ENCODE assay signal across 6 cellular contexts in the genomic region with DNA sequence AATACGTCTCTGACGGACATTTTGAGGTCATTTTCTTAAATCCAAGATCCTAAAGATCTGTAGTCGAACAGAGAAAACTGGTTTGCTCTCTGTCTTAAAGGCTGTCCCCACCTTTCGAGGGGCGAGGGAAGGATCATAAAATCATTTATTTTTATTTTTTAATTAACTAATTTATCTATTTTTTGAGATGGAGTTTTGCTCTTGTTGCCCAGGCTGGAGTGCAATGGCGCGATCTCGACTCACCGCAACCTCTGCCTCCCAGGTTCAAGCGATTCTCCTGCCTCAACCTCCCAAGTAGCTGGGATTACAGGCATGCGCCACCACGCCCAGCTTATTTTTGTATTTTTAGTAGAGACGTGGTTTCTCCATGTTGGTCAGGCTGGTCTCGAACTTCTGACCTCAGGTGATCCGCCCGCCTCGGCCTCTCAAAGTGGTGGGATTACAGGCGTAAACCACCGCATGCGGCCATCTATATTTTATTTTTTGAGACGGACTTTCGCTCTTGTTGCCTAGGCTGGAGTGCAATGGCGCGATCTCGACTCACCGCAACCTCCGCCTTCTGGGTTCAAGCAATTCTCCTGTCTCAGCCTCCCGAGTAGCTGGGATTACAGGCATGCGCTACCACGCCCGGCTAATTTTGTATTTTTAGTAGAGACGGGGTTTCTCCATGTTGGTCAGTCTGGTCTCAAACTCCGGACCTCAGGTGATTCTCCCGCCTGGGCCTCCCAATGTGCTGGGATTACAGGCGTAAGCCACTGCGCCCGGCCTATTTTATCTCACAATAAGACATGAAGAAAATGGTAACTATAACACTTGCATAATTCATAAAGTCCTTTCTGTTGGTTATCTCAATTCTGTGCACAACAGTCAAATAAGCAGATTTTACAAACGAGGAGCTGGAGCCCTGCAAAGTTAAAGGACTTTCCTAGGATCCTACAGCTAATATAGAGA. TPM values are rescaled to one million over a fixed set of nuclear protein-coding genes. Genes with fewer than 3 reads are reported as not detected.
DNase-seq lines count a peak whose midpoint lies in the region; ATAC-seq, FAIRE-seq and TF ChIP-seq lines count a peak whose summit lies in the region.
"Not testable (repeated sequence)": the region's sequence is repeated elsewhere in the genome, so short reads cannot be mapped to it uniquely, and the experiment has no call there.

No MANE protein-coding gene starts in this region.

- H3K4me3 ChIP-seq in Peyer's patch (peak overlapping the region; percentile 26 to 63 (median 54)), astrocyte (ENCODE audit: insufficient read depth, low read depth, low read length) (peak overlapping the region; percentile 47), fibroblast of villous mesenchyme (ENCODE audit: low read depth, low read length) (peak overlapping the region; percentile 60), subcutaneous abdominal adipose tissue (ENCODE audit: low read depth in 1 of 5, low read length in 5 of 5) (peak overlapping the region; percentile 59 to 86 (median 85))

- peaks cover 23% of the 10 kb centered on the region for H3K36me3 Mint-ChIP-seq in astrocyte (ENCODE audit: low read depth, unreplicated experiment)
- peaks cover 13 to 19% of the 10 kb centered on the region in 2 donors for H3K36me3 Mint-ChIP-seq in naive B cell

- H4K20me1 ChIP-seq in astrocyte (ENCODE audit: insufficient read depth, low read length), result peaks cover 17% of the 10 kb centered on the region

- peak overlapping the region; percentile 89 for H3K4me2 ChIP-seq in astrocyte (ENCODE audit: low read length)

- not testable (repeated sequence) for ATAC-seq in naive B cell (ENCODE audit: low read depth in 2 of 2)

- FAIRE-seq in astrocyte (lab: Jason Lieb, UNC), result not testable (repeated sequence)

- peak overlapping the region; percentile 100 for H3K27ac Mint-ChIP-seq in astrocyte (ENCODE audit: unreplicated experiment)
- H3K27ac Mint-ChIP-seq in naive B cell, result peak overlapping the region; percentile 96 to 99 (median 98)

- H2AFZ ChIP-seq in astrocyte (ENCODE audit: low read depth, low read length), result not testable (repeated sequence)

- peak overlapping the region; percentile 100 for H3K4me3 Mint-ChIP-seq in astrocyte (ENCODE audit: unreplicated experiment)
- peak overlapping the region; percentile 89 to 99 (median 95) for H3K4me3 Mint-ChIP-seq in naive B cell

- not testable (repeated sequence) for H3K9me3 Mint-ChIP-seq in astrocyte (ENCODE audit: unreplicated experiment); naive B cell

- H3K4me1 Mint-ChIP-seq in astrocyte (ENCODE audit: low read depth, unreplicated experiment), result peaks cover 23% of the 10 kb centered on the region
- peaks cover 42 to 58% (median 44%) of the 10 kb centered on the region in 3 donors for H3K4me1 Mint-ChIP-seq in naive B cell

- not testable (repeated sequence) for H3K27me3 Mint-ChIP-seq in astrocyte (ENCODE audit: low read depth, unreplicated experiment); naive B cell

- H3K9me3 ChIP-seq in Peyer's patch; astrocyte (ENCODE audit: insufficient read depth, low read depth, low read length); subcutaneous abdominal adipose tissue (ENCODE audit: control insufficient read depth in 5 of 5, low read length in 5 of 5): not testable (repeated sequence)

- H3K9ac ChIP-seq in astrocyte (ENCODE audit: low read length) (peak overlapping the region; percentile 74), subcutaneous abdominal adipose tissue (ENCODE audit: low read length in 5 of 5) (peak overlapping the region in 1 of 5 donors; percentile 62)

- not testable (repeated sequence) for H3K27me3 ChIP-seq in Peyer's patch; astrocyte (ENCODE audit: insufficient read depth, low read length); subcutaneous abdominal adipose tissue (ENCODE audit: control insufficient read depth in 5 of 5, insufficient read depth in 4 of 5, low read length in 5 of 5)

- H3K27ac ChIP-seq in Peyer's patch, result peak overlapping the region; percentile 74 to 94 (median 90)
- peak overlapping the region; percentile 90 for H3K27ac ChIP-seq in astrocyte (ENCODE audit: low read depth, low read length)
- peak overlapping the region; percentile 96 for H3K27ac ChIP-seq in subcutaneous abdominal adipose tissue (ENCODE audit: low read depth, low read length)

- DNase-seq in DMS114 treated with DMSO at 0.1 percent for 48 hours (lab: John Stamatoyannopoulos, UW; ENCODE audit: unreplicated experiment), result peak; percentile 34
- peak in 1 of 3 donors; percentile 50 for DNase-seq in Peyer's patch
- DNase-seq in astrocyte (ENCODE audit: low read depth); fibroblast of villous mesenchyme (ENCODE audit: low read depth); naive B cell: not testable (repeated sequence)

- H3K36me3 ChIP-seq in Peyer's patch, result peaks cover 0 to 18% (median 0%) of the 10 kb centered on the region in 3 donors
- H3K36me3 ChIP-seq in astrocyte (ENCODE audit: insufficient read depth, low read length), result peaks cover 12% of the 10 kb centered on the region
- peaks cover 14 to 24% (median 22%) of the 10 kb centered on the region in 5 donors for H3K36me3 ChIP-seq in subcutaneous abdominal adipose tissue (ENCODE audit: control insufficient read depth in 5 of 5, insufficient read depth in 5 of 5, low read length in 5 of 5)

- H3K79me2 ChIP-seq in astrocyte (ENCODE audit: insufficient read depth, low read length), result peaks cover 61% of the 10 kb centered on the region

- TF ChIP-seq POLR2A in Peyer's patch (IDR thresholded peaks at IDR 0.05), result peak in 1 of 2 donors; percentile 4

- not testable (repeated sequence) for TF ChIP-seq CTCF in Peyer's patch (IDR thresholded peaks at IDR 0.05); astrocyte (IDR thresholded peaks at IDR 0.05; ENCODE audit: insufficient read depth, low read depth, low read length); fibroblast of villous mesenchyme (IDR thresholded peaks at IDR 0.05; ENCODE audit: insufficient read depth, low read depth, low read length)

- H3K4me1 ChIP-seq in Peyer's patch (peaks cover 0 to 35% (median 7%) of the 10 kb centered on the region in 4 donors), astrocyte (ENCODE audit: insufficient read depth, low read length) (peaks cover 23% of the 10 kb centered on the region), subcutaneous abdominal adipose tissue (ENCODE audit: control insufficient read depth in 5 of 5, insufficient read depth in 5 of 5, low read length in 5 of 5) (peaks cover 5 to 43% (median 38%) of the 10 kb centered on the region in 5 donors)

RNA-seq across cellular contexts. Expression of gene MDC1, which starts 1.0 kb away (rescaled TPM):
- total RNA-seq in Peyer's patch (10 to 100 TPM in 3 of 4 donors, 1 to 10 TPM in 1; 7.5 to 51.2 (median 19.4) TPM), astrocyte (25.2 and 25.4 TPM in 2 replicates), fibroblast of villous mesenchyme (3.2 and 4.7 TPM in 2 replicates)
- 1 to 10 TPM; 2.0 to 8.3 (median 3.5) TPM for polyA plus RNA-seq in naive B cell (ENCODE audit: low read depth in 6 of 6)

RNA-seq across cellular contexts. Expression of gene TUBB, which starts 2.0 kb away (rescaled TPM):
- total RNA-seq in Peyer's patch (100 to 1,000 TPM in 1 of 4 donors, 10 to 100 TPM in 3; 69.9 to 188 (median 95.6) TPM), astrocyte (815 and 887 TPM in 2 replicates), fibroblast of villous mesenchyme (590 and 713 TPM in 2 replicates)
- 100 to 1,000 TPM in 1 of 6 donors, 10 to 100 TPM in 5; 37.9 to 104 (median 73.3) TPM for polyA plus RNA-seq in naive B cell (ENCODE audit: low read depth in 6 of 6)

RNA-seq across cellular contexts. Expression of gene FLOT1, which starts 24.4 kb away (rescaled TPM):
- total RNA-seq in Peyer's patch, result 100 to 1,000 TPM in 2 of 4 donors, 10 to 100 TPM in 2; 74.1 to 151 (median 100) TPM
- total RNA-seq in astrocyte, result 77.6 and 85.2 TPM in 2 replicates
- 107 and 119 TPM in 2 replicates for total RNA-seq in fibroblast of villous mesenchyme
- polyA plus RNA-seq in naive B cell (ENCODE audit: low read depth in 6 of 6), result 10 to 100 TPM; 43.5 to 65.2 (median 52.4) TPM

RNA-seq across cellular contexts. Expression of gene IER3, which starts 26.2 kb away (rescaled TPM):
- total RNA-seq in Peyer's patch, result 10 to 100 TPM in 3 of 4 donors, 1 to 10 TPM in 1; 6.7 to 16.4 (median 13.2) TPM
- 216 and 221 TPM in 2 replicates for total RNA-seq in astrocyte
- 132 and 187 TPM in 2 replicates for total RNA-seq in fibroblast of villous mesenchyme
- polyA plus RNA-seq in naive B cell (ENCODE audit: low read depth in 6 of 6), result under 1 TPM in 1 of 6 donors, not detected in 5; 0.31 TPM

RNA-seq across cellular contexts. Expression of gene NRM, which starts 27.3 kb away (rescaled TPM):
- total RNA-seq in Peyer's patch (1 to 10 TPM in 2 of 4 donors, not detected in 2; 2.0 to 2.7 TPM), astrocyte (12.2 and 12.8 TPM in 2 replicates), fibroblast of villous mesenchyme (3.5 and 5.5 TPM in 2 replicates)
- polyA plus RNA-seq in naive B cell (ENCODE audit: low read depth in 6 of 6), result 10 to 100 TPM; 37.3 to 72.1 (median 45.4) TPM
